ENCODE assay signal across 9 cellular contexts in genomic region chr9:14353222-14354056, GRCh38. TPM values are rescaled to one million over a fixed set of nuclear protein-coding genes. Genes with fewer than 3 reads are reported as not detected.
DNase-seq lines count a peak whose midpoint lies in the region; ATAC-seq, FAIRE-seq and TF ChIP-seq lines count a peak whose summit lies in the region.
"Had no signal": no experiment of that assay in that cellular context is flagged by ENCODE, and none has a peak within 500 bp of the region (broad histone marks: within the 10 kb centered on the region; RNA-seq: fewer than 3 reads in every experiment).

No MANE protein-coding gene starts in this region.

- DNase-seq in CD8-positive, alpha-beta memory T cell, result peak; percentile 25 to 65 (median 55)
- DNase-seq in NCI-H82 (lab: John Stamatoyannopoulos, UW) (peak; percentile 86), H1 (ENCODE audit: low read depth in 1 of 2, low spot score in 2 of 2) (peak in 1 of 2 experiments; percentile 99), mucosa of descending colon (peak; percentile 83 to 98 (median 92))
- DNase-seq in activated CD8-positive, alpha-beta memory T cell treated with anti-CD3 and anti-CD28 coated beads for 48 hours (ENCODE audit: low read depth in 2 of 3, low spot score in 2 of 3), result peak; percentile 31 to 78 (median 47)
- DNase-seq in stimulated activated CD8-positive, alpha-beta memory T cell treated with anti-CD3 and anti-CD28 coated beads, Interleukin-4, amount 100 ng/mL, for 24 hours (ENCODE audit: low read depth), result peak; percentile 70

- peak overlapping the region in 1 of 7 donors; percentile 27 for H3K4me3 Mint-ChIP-seq in CD8-positive, alpha-beta memory T cell

- no peak overlapping the region for H2AFZ ChIP-seq in H1 (ENCODE audit: low read length)

- CTCF ChIA-PET in CD8-positive, alpha-beta memory T cell (lab: Charles Lee), result interaction anchor here (1.1 to 1.9 kb wide), 5 partner anchors 8 to 929 kb away, joined by 3 to 6 read pairs (median 4); no protein-coding TSS in a partner anchor
- CTCF ChIA-PET in H1 (lab: Charles Lee; ENCODE audit: partially characterized antibody), result interaction anchor here (0.5 to 4.7 kb wide), 65 partner anchors 9 to 1002 kb away, joined by 3 to 31 read pairs (median 4); no protein-coding TSS in a partner anchor

- no peak overlapping the region for H3K14ac ChIP-seq in H1 (ENCODE audit: insufficient read length)

- 16% methylated on average over 18 of the region's 18 CpGs; no CpG with 5 or more reads in 1 of the 2 experiments for WGBS in H1 (ENCODE audit: extremely low coverage in 1 of 2, insufficient coverage in 1 of 2, insufficient read length in 1 of 2, insufficient replicate concordance in 2 of 2, low coverage in 1 of 2, low lambda C conversion rate in 2 of 2, missing lambda C conversion rate in 1 of 2), 2 experiments

- no peak overlapping the region for H2BK120ac ChIP-seq in H1 (replicated peaks; ENCODE audit: low read depth, low read length)

- H3K23ac ChIP-seq in H1 (ENCODE audit: insufficient read length), result no peak overlapping the region

- H4K20me1 ChIP-seq in H1 (replicated peaks in 1 of 2; ENCODE audit: control insufficient read depth in 1 of 2, insufficient read depth in 2 of 2, low read length in 2 of 2), result peaks cover 0 to 2% of the 10 kb centered on the region in 2 experiments

- H3K4me2 ChIP-seq in H1 (ENCODE audit: insufficient read depth in 1 of 2, low read depth in 2 of 2, low read length in 2 of 2), result peak overlapping the region in 1 of 2 experiments; percentile 7; a peak in 2 of 4 replicates

- H3K36me3 Mint-ChIP-seq in CD8-positive, alpha-beta memory T cell, result no peaks in the 10 kb centered on the region

- H3K79me2 ChIP-seq in H1 (ENCODE audit: control insufficient read depth in 1 of 2, insufficient read depth in 2 of 2, low read length in 2 of 2), result no peaks in the 10 kb centered on the region

- no peak overlapping the region for H3K4me3 ChIP-seq in CD8-positive, alpha-beta memory T cell (ENCODE audit: low read length)
- H3K4me3 ChIP-seq in H1 (ENCODE audit: extremely low read depth in 1 of 4, insufficient read depth in 2 of 4, low read depth in 3 of 4, low read length in 4 of 4) (0 out of 8 replicates have a peak overlapping the region, but pooled peaks of 1 of the 4 experiments have one; percentile 16), mucosa of descending colon (no peak overlapping the region)

- peaks cover 10% of the 10 kb centered on the region; the same call in 1 of the 2 replicates for H3K23me2 ChIP-seq in H1 (ENCODE audit: low read depth, low read length)

- ATAC-seq in GM19452 (IDR thresholded peaks at IDR 0.05; ENCODE audit: unreplicated experiment), result peak; percentile 82
- peak; percentile 83 for ATAC-seq in HG03469 (IDR thresholded peaks at IDR 0.05; ENCODE audit: unreplicated experiment)
- ATAC-seq in mucosa of descending colon, result peak; percentile 87

- TF ChIP-seq CTCF in H1 (IDR thresholded peaks at IDR 0.05; ENCODE audit: control extremely low read depth in 1 of 3, insufficient read depth in 1 of 3, low read depth in 1 of 3, low read length in 3 of 3) (peak; percentile 84 to 95 (median 93)), mucosa of descending colon (IDR thresholded peaks at IDR 0.05) (peak; percentile 72)

- no peak overlapping the region; the same call in 1 of the 2 replicates for H2BK5ac ChIP-seq in H1 (ENCODE audit: low read depth, low read length)

- TF ChIP-seq POLR2A in H1 (IDR thresholded peaks at IDR 0.05; ENCODE audit: control extremely low read depth in 1 of 2, low read depth in 2 of 2, low read length in 2 of 2), result no peak

- peak overlapping the region; percentile 94; the same call in 1 of the 2 replicates for H2BK12ac ChIP-seq in H1 (ENCODE audit: low read depth, low read length)

- no peaks in the 10 kb centered on the region for H3K4me1 ChIP-seq in CD8-positive, alpha-beta memory T cell (ENCODE audit: insufficient read depth, low read length)
- peaks cover 7 to 17% (median 14%) of the 10 kb centered on the region in 4 experiments for H3K4me1 ChIP-seq in H1 (replicated peaks in 1 of 4; ENCODE audit: control insufficient read depth in 3 of 4, insufficient read depth in 4 of 4, low read length in 3 of 4)
- peaks cover 10% of the 10 kb centered on the region for H3K4me1 ChIP-seq in mucosa of descending colon (ENCODE audit: low read depth)

- peaks cover 44 to 63% of the 10 kb centered on the region in 2 donors for H3K27me3 Mint-ChIP-seq in CD8-positive, alpha-beta memory T cell

- no peak overlapping the region for H3K56ac ChIP-seq in H1 (replicated peaks; ENCODE audit: insufficient read length, low read depth, low read length)

- no peaks in the 10 kb centered on the region for H3K36me3 ChIP-seq in CD8-positive, alpha-beta memory T cell (ENCODE audit: insufficient read depth, low read length)
- no peaks in the 10 kb centered on the region for H3K36me3 ChIP-seq in H1 (ENCODE audit: control insufficient read depth in 2 of 4, insufficient read depth in 4 of 4, low read length in 3 of 4)
- no peaks in the 10 kb centered on the region for H3K36me3 ChIP-seq in mucosa of descending colon (ENCODE audit: low read depth)

- intact Hi-C loops in mucosa of descending colon (cut with DNase I, micrococcal nuclease), result loop anchor here in 1 of 2 donors (5.0 kb wide), 1 partner anchor 926 kb away; no protein-coding TSS in a partner anchor

- no peak for TF ChIP-seq EP300 in H1 (IDR thresholded peaks at IDR 0.05; ENCODE audit: borderline replicate concordance in 1 of 2, low read depth in 2 of 2, low read length in 2 of 2)

- peaks cover 10 to 20% (median 18%) of the 10 kb centered on the region in 3 donors for H3K4me1 Mint-ChIP-seq in CD8-positive, alpha-beta memory T cell

- H2BK20ac ChIP-seq in H1 (ENCODE audit: low read length), result peak overlapping the region; percentile 91; the same call in 1 of the 2 replicates

- no peak overlapping the region for H2BK15ac ChIP-seq in H1 (ENCODE audit: low read length)

- H3K27me3 ChIP-seq in CD8-positive, alpha-beta memory T cell (ENCODE audit: insufficient read depth, low read length, poor library complexity, severe bottlenecking), result peaks cover 4% of the 10 kb centered on the region
- H3K27me3 ChIP-seq in H1 (replicated peaks in 1 of 4; ENCODE audit: control insufficient read depth in 3 of 4, extremely low read depth in 1 of 4, insufficient read depth in 3 of 4, low read length in 3 of 4), result peaks cover 28 to 48% (median 43%) of the 10 kb centered on the region in 4 experiments

- POLR2A ChIA-PET in CD8-positive, alpha-beta memory T cell (lab: Charles Lee), result no interaction called here
- POLR2A ChIA-PET in H1 (lab: Charles Lee; ENCODE audit: partially characterized antibody), result interaction anchor here (1.2 to 2.6 kb wide), 2 partner anchors 35 to 37 kb away, joined by 3 to 10 read pairs; no protein-coding TSS in a partner anchor

- H3K79me1 ChIP-seq in H1 (ENCODE audit: low read depth, low read length), result no peaks in the 10 kb centered on the region

- no peak overlapping the region for H4K5ac ChIP-seq in H1 (ENCODE audit: insufficient read length, low read depth, low read length)

- peak; percentile 70 for FAIRE-seq in H1 (lab: Jason Lieb, UNC)

- peak overlapping the region in 1 of 8 donors; percentile 34 for H3K27ac Mint-ChIP-seq in CD8-positive, alpha-beta memory T cell

- H2AK5ac ChIP-seq in H1 (ENCODE audit: low read depth, low read length), result 0 out of 2 replicates have a peak overlapping the region, but pooled peaks have one; percentile 84

- H3K9me3 Mint-ChIP-seq in CD8-positive, alpha-beta memory T cell, result no peaks in the 10 kb centered on the region

- H3K4ac ChIP-seq in H1 (replicated peaks; ENCODE audit: insufficient read length, low read depth, low read length), result no peak overlapping the region

- peak; percentile 92 to 95 for TF ChIP-seq RAD21 in H1 (IDR thresholded peaks at IDR 0.05 in 1 of 2, conservative IDR thresholded peaks at IDR 0.05 in 1 of 2; ENCODE audit: low read depth in 2 of 2, low read length in 2 of 2)

- H3K27ac ChIP-seq in CD8-positive, alpha-beta memory T cell (ENCODE audit: low read depth, low read length), result no peak overlapping the region
- no peak overlapping the region for H3K27ac ChIP-seq in H1 (ENCODE audit: low read depth, low read length)

- no peak overlapping the region for H3K9ac ChIP-seq in H1 (replicated peaks in 1 of 4; ENCODE audit: extremely low read depth in 1 of 4, low read depth in 3 of 4, low read length in 3 of 4)

- no peak overlapping the region for H3K18ac ChIP-seq in H1 (ENCODE audit: extremely low read depth, low read length)

- H4K91ac ChIP-seq in H1 (replicated peaks; ENCODE audit: insufficient read length, low read length), result no peak overlapping the region

- H3K9me3 ChIP-seq in CD8-positive, alpha-beta memory T cell (ENCODE audit: low read length), result no peaks in the 10 kb centered on the region
- H3K9me3 ChIP-seq in H1 (ENCODE audit: insufficient read depth in 2 of 2, low read depth in 1 of 2, low read length in 1 of 2) (no peaks in the 10 kb centered on the region), mucosa of descending colon (no peaks in the 10 kb centered on the region)

- no peak overlapping the region; the same call in 1 of the 2 replicates for H4K8ac ChIP-seq in H1 (ENCODE audit: extremely low read depth, insufficient read depth, low read length)

TF ChIP-seq in H1, 55 proteins besides CTCF, POLR2A, EP300 and RAD21 (continues in another document):
- TF ChIP-seq MAX (IDR thresholded peaks at IDR 0.05), result 0 out of 2 replicates have a peak, but pooled peaks have one; percentile 37
- no peak for TF ChIP-seq KDM1A (IDR thresholded peaks at IDR 0.05; ENCODE audit: borderline replicate concordance, low read length)
- TF ChIP-seq KDM4A (IDR thresholded peaks at IDR 0.05; ENCODE audit: low read depth, low read length, severe bottlenecking), result no peak
- TF ChIP-seq, protein P1, sequence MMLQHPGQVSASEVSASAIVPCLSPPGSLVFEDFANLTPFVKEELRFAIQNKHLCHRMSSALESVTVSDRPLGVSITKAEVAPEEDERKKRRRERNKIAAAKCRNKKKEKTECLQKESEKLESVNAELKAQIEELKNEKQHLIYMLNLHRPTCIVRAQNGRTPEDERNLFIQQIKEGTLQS (IDR thresholded peaks at IDR 0.05; ENCODE audit: insufficient read depth, low read depth, low read length), result no peak
- TF ChIP-seq ASH2L (IDR thresholded peaks at IDR 0.05; ENCODE audit: low read length), result peak; percentile 45
- TF ChIP-seq BCL11A (IDR thresholded peaks at IDR 0.05; ENCODE audit: low read depth in 2 of 2, low read length in 2 of 2), result no peak

RNA-seq across cellular contexts. Expression of gene NFIB, which starts 39.5 kb away (rescaled TPM):
- total RNA-seq in CD8-positive, alpha-beta memory T cell, result not detected
- polyA plus RNA-seq in CD8-positive, alpha-beta memory T cell, result not detected
- total RNA-seq in H1 (2021; fragmentation: NEBNext Ultra II Directional; extraction: Animal tissue kit (Norgen Biotek cat#: 25700)), result 11.6 and 13.1 TPM in 2 replicates
- polyA plus RNA-seq in H1 (2011; rRNA removed), result 2.1 and 2.6 TPM in 2 replicates
- 2.1 TPM for polyA plus RNA-seq in H1 (2011; cell fraction: cytosol; rRNA removed)
- 14.2 TPM for polyA plus RNA-seq in H1 (2011; cell fraction: nucleus; rRNA removed)
- 3.8 to 6.3 TPM (median 4.5 TPM) in 4 replicates for polyA plus RNA-seq in H1 (2012, experiment 1 of 2)
- 0.62 TPM for polyA plus RNA-seq in H1 (2012, experiment 2 of 2)
- polyA plus RNA-seq in H1 (2013, experiment 1 of 2), result 5.5 TPM
- 4.7 TPM for polyA plus RNA-seq in H1 (2013, experiment 2 of 2)
- polyA minus RNA-seq in H1 (2011; rRNA and poly(A)+ RNA removed), result 25.7 and 40.9 TPM in 2 replicates
- polyA minus RNA-seq in H1 (2011; cell fraction: cytosol; rRNA and poly(A)+ RNA removed), result 4.4 TPM
- polyA minus RNA-seq in H1 (2011; cell fraction: nucleus; rRNA and poly(A)+ RNA removed), result 54.6 TPM
- 10 to 100 TPM; 59.7 to 85.5 (median 62.6) TPM for total RNA-seq in mucosa of descending colon
- total RNA-seq: activated CD8-positive, alpha-beta memory T cell treated with anti-CD3 and anti-CD28 coated beads for 36 hours had no signal

Comparison
In these comparisons a context has a peak if more than half of its experiments do, and no peak if none do; other contexts are left out.
1. RNA of gene NFIB, which starts 39.5 kb away (total RNA-seq): 59.7 to 85.5 TPM in mucosa of descending colon and 11.6 to 13.1 TPM in H1; not detected in CD8-positive, alpha-beta memory T cell; every median in the first group is over 10 times any median in the second.
2. Peak in every context shown above with its lines, with median percentiles within 50 percentile points of each other: ATAC-seq.